In genomic region chr12:55132816-55133215, GRCh38 we compare ENCODE assay signal across 26 cellular contexts. TPM values are rescaled to one million over a fixed set of nuclear protein-coding genes. Genes with fewer than 3 reads are reported as not detected.
DNase-seq lines count a peak whose midpoint lies in the region; ATAC-seq and TF ChIP-seq lines count a peak whose summit lies in the region.
"Had no signal": no experiment of that assay in that cellular context is flagged by ENCODE, and none has a peak within 500 bp of the region (broad histone marks: within the 10 kb centered on the region; RNA-seq: fewer than 3 reads in every experiment).

No MANE protein-coding gene starts in this region.

- in situ Hi-C loops in Panc1 (cut with HindIII; ENCODE audit: low pct_unique_long_range_greater_than_20kb, low sequenced_read_pairs) = no loop called here

- H3K36me3 ChIP-seq in BE2C (no peaks in the 10 kb centered on the region), HCT116 (ENCODE audit: control insufficient read depth in 1 of 2, insufficient read depth in 2 of 2, low read length in 2 of 2) (no peaks in the 10 kb centered on the region; a peak in 1 of 4 replicates), Panc1 (ENCODE audit: control insufficient read depth, insufficient read depth, low read length) (no peaks in the 10 kb centered on the region)
- H3K36me3 ChIP-seq: neutrophil had no signal

- 0 out of 2 replicates have a peak, but pooled peaks have one; percentile 12 for TF ChIP-seq CTCF in BE2C (IDR thresholded peaks at IDR 0.05; ENCODE audit: low read depth, low read length)
- TF ChIP-seq CTCF in HCT116 (IDR thresholded peaks at IDR 0.05 in 2 of 3, conservative IDR thresholded peaks at IDR 0.05 in 1 of 3; ENCODE audit: borderline replicate concordance in 1 of 3, insufficient read depth in 1 of 3, low read depth in 2 of 3, low read length in 2 of 3) = peak in 2 of 3 experiments; percentile 30 to 31; a peak in 3 of 6 replicates
- 0 out of 2 replicates have a peak, but pooled peaks have one; percentile 11 for TF ChIP-seq CTCF in Panc1 (IDR thresholded peaks at IDR 0.05)
- TF ChIP-seq CTCF in glutamatergic neuron (IDR thresholded peaks at IDR 0.05; ENCODE audit: partially characterized antibody, unreplicated experiment) = peak; percentile 41

- BruUV-seq in HCT116 (replicated peaks; lab: Mats Ljungman, UMichigan) (no TSS peak), Panc1 (replicated peaks; lab: Mats Ljungman, UMichigan) (no TSS peak)

- no peak overlapping the region for H3K27ac ChIP-seq in HCT116 (ENCODE audit: low read depth, low read length)
- no peak overlapping the region for H3K27ac ChIP-seq in Panc1 (ENCODE audit: low read length)
- H3K27ac ChIP-seq: epithelial cell of prostate, foreskin keratinocyte, hepatocyte, neutrophil, skin epidermis had no signal

- peaks cover 5% of the 10 kb centered on the region for H3K4me1 Mint-ChIP-seq in glutamatergic neuron (ENCODE audit: low read depth, unreplicated experiment)
- H3K4me1 Mint-ChIP-seq: activated naive CD4-positive, alpha-beta T cell treated with anti-CD3 and anti-CD28 coated beads, Interleukin-2, amount 50 U/mL, for 24 hours had no signal

- no peaks in the 10 kb centered on the region for H3K4me1 ChIP-seq in BE2C
- H3K4me1 ChIP-seq in HCT116 (ENCODE audit: control insufficient read depth in 1 of 2, insufficient read depth in 2 of 2, low read length in 2 of 2) = no peaks in the 10 kb centered on the region
- no peaks in the 10 kb centered on the region for H3K4me1 ChIP-seq in Panc1 (ENCODE audit: control insufficient read depth, insufficient read depth, low read length)
- H3K4me1 ChIP-seq: foreskin keratinocyte had no signal

- no peaks in the 10 kb centered on the region for H4K20me1 ChIP-seq in HCT116 (ENCODE audit: insufficient read depth)

- H2AFZ ChIP-seq in HCT116 (ENCODE audit: low read depth, low read length, poor library complexity, severe bottlenecking) = no peak overlapping the region
- H2AFZ ChIP-seq: hepatocyte had no signal

- no peak overlapping the region for H3K4me3 Mint-ChIP-seq in glutamatergic neuron (ENCODE audit: unreplicated experiment)
- H3K4me3 Mint-ChIP-seq: activated naive CD4-positive, alpha-beta T cell treated with anti-CD3 and anti-CD28 coated beads, Interleukin-2, amount 50 U/mL, for 24 hours had no signal

- intact Hi-C loops in HCT116 (cut with micrococcal nuclease) = no loop called here
- intact Hi-C loops in Panc1 (cut with micrococcal nuclease; ENCODE audit: unreplicated experiment) = no loop called here

- no peak overlapping the region for H3K4me2 ChIP-seq in HCT116 (ENCODE audit: low read length)
- H3K4me2 ChIP-seq: hepatocyte had no signal

- TF ChIP-seq POLR2A in HCT116 (IDR thresholded peaks at IDR 0.05; ENCODE audit: borderline replicate concordance, extremely low read depth, insufficient read depth, insufficient read length) = no peak

- H3K27me3 ChIP-seq in BE2C (no peaks in the 10 kb centered on the region), HCT116 (ENCODE audit: insufficient read depth, low read length) (peaks cover 24% of the 10 kb centered on the region), Panc1 (ENCODE audit: control insufficient read depth, insufficient read depth, low read length) (no peaks in the 10 kb centered on the region; the same call in none of the 2 replicates)
- H3K27me3 ChIP-seq: foreskin keratinocyte had no signal

- H3K36me3 Mint-ChIP-seq in glutamatergic neuron (ENCODE audit: unreplicated experiment) = peaks cover 6% of the 10 kb centered on the region
- H3K36me3 Mint-ChIP-seq: activated naive CD4-positive, alpha-beta T cell treated with anti-CD3 and anti-CD28 coated beads, Interleukin-2, amount 50 U/mL, for 24 hours had no signal

- H3K9me3 ChIP-seq in BE2C (no peaks in the 10 kb centered on the region), HCT116 (ENCODE audit: control insufficient read depth in 1 of 2, insufficient read depth in 1 of 2, low read depth in 1 of 2, low read length in 2 of 2) (no peaks in the 10 kb centered on the region), Panc1 (ENCODE audit: control insufficient read depth, insufficient read depth, low read depth, low read length) (no peaks in the 10 kb centered on the region)
- H3K9me3 ChIP-seq: neutrophil had no signal

- H3K4me3 ChIP-seq in BE2C (ENCODE audit: low read depth, low read length) = no peak overlapping the region
- no peak overlapping the region for H3K4me3 ChIP-seq in HCT116 (replicated peaks in 1 of 2; ENCODE audit: low read depth in 1 of 2, low read length in 2 of 2)
- no peak overlapping the region for H3K4me3 ChIP-seq in Panc1 (ENCODE audit: low read depth in 2 of 2, low read length in 2 of 2)
- H3K4me3 ChIP-seq: GM12878, hepatocyte, skin epidermis had no signal

- RAD21 ChIA-PET in HCT116 (lab: Charles Lee; ENCODE audit: low non-redundant PET in 1 of 2, low total read pairs in 2 of 2, uncharacterized antibody in 2 of 2, unreplicated experiment in 2 of 2) = no interaction called here

- DNase-seq in BE2C (no peak), HCT116 (ENCODE audit: low read depth, low spot score) (no peak), Panc1 (ENCODE audit: low read depth, low spot score) (no peak), glutamatergic neuron (no peak), NCI-H128 (lab: John Stamatoyannopoulos, UW; ENCODE audit: unreplicated experiment) (no peak), NOMO-1 (lab: John Stamatoyannopoulos, UW; ENCODE audit: unreplicated experiment in 2 of 2) (no peak), NCI-H2196 treated with DMSO at 0.1 percent for 48 hours (lab: John Stamatoyannopoulos, UW; ENCODE audit: unreplicated experiment) (no peak)
- no peak for DNase-seq in activated CD4-positive, CD25-positive, alpha-beta regulatory T cell treated with anti-CD3 and anti-CD28 coated beads, Interleukin-2, amount 50 U/mL, for 72 hours
- DNase-seq: aorta; central memory CD4-positive, alpha-beta T cell; foreskin keratinocyte; NCI-H146; NCI-H524 treated with DMSO at 0.1 percent for 48 hours; Right ventricle myocardium superior; stimulated activated CD4-positive, alpha-beta T cell treated with anti-CD3 and anti-CD28 coated beads, Interleukin-1b, Interleukin-23, amount 100 ng/mL, for 48 hours; substantia nigra had no signal

- POLR2A ChIA-PET in HCT116 (lab: Charles Lee) = no interaction called here
- POLR2A ChIA-PET in Panc1 (lab: Charles Lee) = no interaction called here

- H3K27ac Mint-ChIP-seq in glutamatergic neuron (ENCODE audit: unreplicated experiment) = no peak overlapping the region
- H3K27ac Mint-ChIP-seq: activated naive CD4-positive, alpha-beta T cell treated with anti-CD3 and anti-CD28 coated beads, Interleukin-2, amount 50 U/mL, for 24 hours had no signal

- H3K79me2 ChIP-seq in HCT116 (ENCODE audit: insufficient read depth, low read length) = no peaks in the 10 kb centered on the region
- H3K79me2 ChIP-seq: hepatocyte had no signal

- H3K27me3 Mint-ChIP-seq in glutamatergic neuron (ENCODE audit: unreplicated experiment) = no peaks in the 10 kb centered on the region

- H3K9ac ChIP-seq in HCT116 (ENCODE audit: low read length) = no peak overlapping the region

- no peak for TF ChIP-seq RAD21 in HCT116 (IDR thresholded peaks at IDR 0.05; ENCODE audit: low read depth)

- H3K9me2 ChIP-seq in HCT116 (ENCODE audit: insufficient read depth) = no peaks in the 10 kb centered on the region

- 0 out of 2 replicates have a peak, but pooled peaks have one; percentile 40 for ATAC-seq in HCT116
- ATAC-seq in Panc1 = no peak
- ATAC-seq: foreskin keratinocyte, GM12878 had no signal

- CTCF ChIA-PET in HCT116 (lab: Charles Lee) = no interaction called here
- CTCF ChIA-PET in Panc1 (lab: Charles Lee) = no interaction called here

- no peaks in the 10 kb centered on the region for H3K9me3 Mint-ChIP-seq in glutamatergic neuron (ENCODE audit: unreplicated experiment)
- H3K9me3 Mint-ChIP-seq: activated naive CD4-positive, alpha-beta T cell treated with anti-CD3 and anti-CD28 coated beads, Interleukin-2, amount 50 U/mL, for 24 hours had no signal

TF ChIP-seq in HCT116, 20 proteins besides CTCF, POLR2A, EP300 and RAD21 (continues in another document):
- TF ChIP-seq, protein P1, sequence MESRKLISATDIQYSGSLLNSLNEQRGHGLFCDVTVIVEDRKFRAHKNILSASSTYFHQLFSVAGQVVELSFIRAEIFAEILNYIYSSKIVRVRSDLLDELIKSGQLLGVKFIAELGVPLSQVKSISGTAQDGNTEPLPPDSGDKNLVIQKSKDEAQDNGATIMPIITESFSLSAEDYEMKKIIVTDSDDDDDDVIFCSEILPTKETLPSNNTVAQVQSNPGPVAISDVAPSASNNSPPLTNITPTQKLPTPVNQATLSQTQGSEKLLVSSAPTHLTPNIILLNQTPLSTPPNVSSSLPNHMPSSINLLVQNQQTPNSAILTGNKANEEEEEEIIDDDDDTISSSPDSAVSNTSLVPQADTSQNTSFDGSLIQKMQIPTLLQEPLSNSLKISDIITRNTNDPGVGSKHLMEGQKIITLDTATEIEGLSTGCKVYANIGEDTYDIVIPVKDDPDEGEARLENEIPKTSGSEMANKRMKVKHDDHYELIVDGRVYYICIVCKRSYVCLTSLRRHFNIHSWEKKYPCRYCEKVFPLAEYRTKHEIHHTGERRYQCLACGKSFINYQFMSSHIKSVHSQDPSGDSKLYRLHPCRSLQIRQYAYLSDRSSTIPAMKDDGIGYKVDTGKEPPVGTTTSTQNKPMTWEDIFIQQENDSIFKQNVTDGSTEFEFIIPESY (IDR thresholded peaks at IDR 0.05; ENCODE audit: extremely low read depth, insufficient replicate concordance, low read length) = no peak

RNA-seq across cellular contexts. Expression of gene OR9K2, which starts 6.6 kb away (rescaled TPM):
- polyA plus RNA-seq in BE2C (2012; ENCODE audit: insufficient read depth, insufficient read length, low read depth) = not detected
- total RNA-seq in HCT116 (2021; ENCODE audit: unreplicated experiment) = not detected
- polyA plus RNA-seq in HCT116 (2012) = not detected in 2 replicates
- not detected for total RNA-seq in Panc1 (2021; ENCODE audit: unreplicated experiment)
- polyA plus RNA-seq in Panc1 (2012; ENCODE audit: insufficient read length) = not detected
- 2.9 TPM for total RNA-seq in glutamatergic neuron (ENCODE audit: unreplicated experiment)
- total RNA-seq: aorta, foreskin keratinocyte, GM12878, hepatocyte, lower leg skin, mucosa of gallbladder, Right ventricle myocardium superior, urinary bladder had no signal
- polyA plus RNA-seq: AG04450, aorta, foreskin keratinocyte, GM12878, hepatocyte, urinary bladder had no signal
